ENCODE assay signal across 17 cellular contexts in the genomic region with DNA sequence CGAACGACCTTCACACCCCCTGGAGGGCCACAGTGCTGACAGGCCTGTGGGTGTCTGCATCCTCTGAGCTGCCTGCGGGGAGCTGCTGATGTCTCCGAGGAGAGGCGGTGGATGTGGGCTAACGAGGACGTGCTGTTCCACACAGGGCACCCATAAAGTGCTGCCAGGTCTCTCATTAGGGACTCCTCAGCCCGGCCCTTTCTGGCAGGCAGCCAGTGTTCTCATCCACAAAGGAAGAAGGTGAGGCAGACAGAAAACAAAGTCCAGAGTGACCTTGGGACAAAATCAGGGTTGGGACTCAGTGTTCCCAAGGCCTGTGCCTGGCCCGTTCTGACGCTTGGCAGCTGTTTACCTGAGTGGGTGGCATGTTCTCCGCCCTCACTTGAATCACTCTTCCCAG. TPM values are rescaled to one million over a fixed set of nuclear protein-coding genes. Genes with fewer than 3 reads are reported as not detected.
DNase-seq lines count a peak whose midpoint lies in the region; ATAC-seq and TF ChIP-seq lines count a peak whose summit lies in the region.
"Had no signal": no experiment of that assay in that cellular context is flagged by ENCODE, and none has a peak within 500 bp of the region (broad histone marks: within the 10 kb centered on the region; RNA-seq: fewer than 3 reads in every experiment).

No MANE protein-coding gene starts in this region.

- TF ChIP-seq POLR2A in sigmoid colon (IDR thresholded peaks at IDR 0.05), result no peak

- no peaks in the 10 kb centered on the region for H3K9me3 ChIP-seq in sigmoid colon
- H3K9me3 ChIP-seq: gastroesophageal sphincter, suprapubic skin had no signal

- WGBS in sigmoid colon, 2 donors, result 26 to 70% methylated on average over 11 of the region's 11 CpGs

- intact Hi-C loops in sigmoid colon (cut with DNase I), result no loop called here

- H3K4me3 ChIP-seq in epithelial cell of proximal tubule (ENCODE audit: low read depth, low read length) (no peak overlapping the region), sigmoid colon (no peak overlapping the region)
- H3K4me3 ChIP-seq: gastroesophageal sphincter, GM23338, suprapubic skin had no signal

- ATAC-seq in HG03095 (IDR thresholded peaks at IDR 0.05; ENCODE audit: unreplicated experiment), result no peak
- ATAC-seq: activated CD8-positive, alpha-beta T cell treated with anti-CD3 and anti-CD28 coated beads, Interleukin-2, amount 10 ng/mL, durations not matched to agents 7 days and 5 days; gastroesophageal sphincter; GM23338; sciatic nerve had no signal

- H3K36me3 ChIP-seq in sigmoid colon, result no peaks in the 10 kb centered on the region
- H3K36me3 ChIP-seq: gastroesophageal sphincter, suprapubic skin had no signal

- TF ChIP-seq CTCF in epithelial cell of proximal tubule (conservative IDR thresholded peaks at IDR 0.05; ENCODE audit: low read depth, low read length) (no peak), sigmoid colon (IDR thresholded peaks at IDR 0.05) (no peak)

- peaks cover 0 to 7% (median 2%) of the 10 kb centered on the region in 4 donors for H3K4me1 ChIP-seq in sigmoid colon
- H3K4me1 ChIP-seq: suprapubic skin had no signal

- TF ChIP-seq EP300 in sigmoid colon (IDR thresholded peaks at IDR 0.05), result peak in 1 of 4 donors; percentile 20

- H3K27me3 ChIP-seq in sigmoid colon, result no peaks in the 10 kb centered on the region
- H3K27me3 ChIP-seq: suprapubic skin had no signal

- no peak overlapping the region for H3K27ac ChIP-seq in sigmoid colon
- H3K27ac ChIP-seq: gastroesophageal sphincter, suprapubic skin had no signal

- peak; percentile 14 for DNase-seq in HT-29 (ENCODE audit: low spot score)
- peak; percentile 39 for DNase-seq in NCI-H345 treated with DMSO at 0.1 percent for 48 hours (lab: John Stamatoyannopoulos, UW; ENCODE audit: unreplicated experiment)
- DNase-seq in epithelial cell of proximal tubule (ENCODE audit: low read depth), result peak; percentile 15
- peak; percentile 67 for DNase-seq in sigmoid colon
- no peak for DNase-seq in NCI-H1048 (lab: John Stamatoyannopoulos, UW)
- no peak for DNase-seq in activated CD4-positive, alpha-beta T cell treated with anti-CD3 and anti-CD28 coated beads, Interleukin-2, amount 50 U/mL, for 1 hour
- DNase-seq: activated CD8-positive, alpha-beta T cell treated with anti-CD3 and anti-CD28 coated beads, Interleukin-2, amount 10 ng/mL, durations not matched to agents 7 days and 5 days; cerebellar nuclear complex; mesendoderm; stimulated activated CD4-positive, alpha-beta T cell treated with anti-CD3 and anti-CD28 coated beads, Interleukin-2, amount 100 ng/mL, for 48 hours had no signal

RNA-seq across cellular contexts. Expression of a gene that starts 29.3 kb away (rescaled TPM):
- total RNA-seq in HT-29 (2014; rRNA removed; shearing (Covaris generic)), result not detected in 2 replicates
- total RNA-seq in epithelial cell of proximal tubule (not detected in 2 replicates), sigmoid colon (10 to 100 TPM in 3 of 4 donors, 1 to 10 TPM in 1; 8.4 to 39.8 (median 18.2) TPM)
- polyA plus RNA-seq in sigmoid colon, result 1 to 10 TPM in 1 of 3 donors, not detected in 2; 4.4 TPM
- total RNA-seq: activated CD8-positive, alpha-beta T cell treated with anti-CD3 and anti-CD28 coated beads, Interleukin-2, amount 10 ng/mL, durations not matched to agents 7 days and 5 days; activated T-helper 1 cell treated with anti-CD3 and anti-CD28 coated beads, Interleukin-12 subunit alpha, Interleukin-12 subunit beta, Interleukin-2, Interleukin-4 antibody, amounts not matched to agents 30 ng/mL and 10 ng/mL and 1 ng/mL, durations not matched to agents 14 hours and 24 hours and 36 hours; GM23338; sciatic nerve; suprapubic skin had no signal
- polyA plus RNA-seq: CD14-positive monocyte, GM23338 had no signal

Comparison
In these comparisons a context has a peak if more than half of its experiments do, and no peak if none do; other contexts are left out.
1. DNase-seq: peak in HT-29 (single experiment), NCI-H345 treated with DMSO at 0.1 percent for 48 hours (single experiment), epithelial cell of proximal tubule (single experiment) and sigmoid colon (single experiment); none in NCI-H1048 (single experiment) and activated CD4-positive, alpha-beta T cell treated with anti-CD3 and anti-CD28 coated beads, Interleukin-2, amount 50 U/mL, for 1 hour (single experiment).